ENCODE assay signal across 1 cellular context in genomic region chr14:35807131-35807961, GRCh38.
A peak's percentile ranks its signal among the peaks of the same experiment; 100 is the strongest.
TF ChIP-seq lines count a peak whose summit lies in the region.

No MANE protein-coding gene starts in this region.

TF ChIP-seq in HepG2, 621 proteins besides CTCF, POLR2A, EP300 and RAD21 (continues in another document):
- TF ChIP-seq RCOR2 (CRISPR knock-in tag; IDR thresholded peaks at IDR 0.05) (peak; percentile 94), RBM39 (IDR thresholded peaks at IDR 0.05; ENCODE audit: low read depth, low read length, poor library complexity, severe bottlenecking) (no peak), ZNF101 (CRISPR knock-in tag; IDR thresholded peaks at IDR 0.05; ENCODE audit: borderline replicate concordance, low read depth) (no peak), ZNF841 (CRISPR knock-in tag; IDR thresholded peaks at IDR 0.05; ENCODE audit: borderline replicate concordance) (no peak), EEA1 (CRISPR knock-in tag; IDR thresholded peaks at IDR 0.05; ENCODE audit: borderline replicate concordance) (no peak), ZNF280D (CRISPR knock-in tag; IDR thresholded peaks at IDR 0.05) (no peak), FOSL2 (CRISPR knock-in tag; IDR thresholded peaks at IDR 0.05) (peak; percentile 4; the same call in 1 of the 2 replicates), KLF9 (CRISPR knock-in tag; IDR thresholded peaks at IDR 0.05; ENCODE audit: low read depth) (peak; percentile 87), ZNF121 (CRISPR knock-in tag; IDR thresholded peaks at IDR 0.05) (no peak), GLMP (CRISPR knock-in tag; IDR thresholded peaks at IDR 0.05; ENCODE audit: borderline replicate concordance) (no peak), ZNF646 (CRISPR knock-in tag; IDR thresholded peaks at IDR 0.05) (no peak), ZNF616 (CRISPR knock-in tag; IDR thresholded peaks at IDR 0.05; ENCODE audit: low read depth) (no peak), ZSCAN29 (CRISPR knock-in tag; conservative IDR thresholded peaks at IDR 0.05) (no peak), HNRNPL (IDR thresholded peaks at IDR 0.05; ENCODE audit: low read depth, low read length) (no peak), ZNF180 (CRISPR knock-in tag; IDR thresholded peaks at IDR 0.05; ENCODE audit: borderline replicate concordance, low read depth) (no peak), CBFB (CRISPR knock-in tag; IDR thresholded peaks at IDR 0.05) (no peak), SNAPC2 (CRISPR knock-in tag; IDR thresholded peaks at IDR 0.05) (no peak), ZNF562 (CRISPR knock-in tag; IDR thresholded peaks at IDR 0.05; ENCODE audit: borderline replicate concordance) (no peak), REXO4 (CRISPR knock-in tag; IDR thresholded peaks at IDR 0.05; ENCODE audit: borderline replicate concordance) (no peak), ZNF546 (CRISPR knock-in tag; conservative IDR thresholded peaks at IDR 0.05) (no peak), PTBP1 (IDR thresholded peaks at IDR 0.05; ENCODE audit: low read depth, low read length, poor library complexity, severe bottlenecking) (no peak), ISX (CRISPR knock-in tag; conservative IDR thresholded peaks at IDR 0.05) (no peak), ZNF510 (CRISPR knock-in tag; IDR thresholded peaks at IDR 0.05; ENCODE audit: low read depth) (peak; percentile 39; the same call in 1 of the 2 replicates), ZNF652 (CRISPR knock-in tag; IDR thresholded peaks at IDR 0.05; ENCODE audit: borderline replicate concordance, low read depth) (0 out of 2 replicates have a peak, but pooled peaks have one; percentile 31), ZNF407 (CRISPR knock-in tag; IDR thresholded peaks at IDR 0.05; ENCODE audit: not compliant biosample characterization) (no peak), HMG20A (CRISPR knock-in tag; IDR thresholded peaks at IDR 0.05; ENCODE audit: borderline replicate concordance) (peak; percentile 86), ZSCAN30 (CRISPR knock-in tag; IDR thresholded peaks at IDR 0.05) (no peak), E2F5 (CRISPR knock-in tag; conservative IDR thresholded peaks at IDR 0.05) (no peak), DNMT3B (CRISPR knock-in tag; conservative IDR thresholded peaks at IDR 0.05) (no peak), NFIC (IDR thresholded peaks at IDR 0.05; ENCODE audit: low read length) (peak; percentile 78), ZNF337 (CRISPR knock-in tag; IDR thresholded peaks at IDR 0.05; ENCODE audit: borderline replicate concordance, low read depth) (no peak), PCBP2 (optimal IDR thresholded peaks at IDR 0.05; ENCODE audit: low read depth, low read length, poor library complexity, severe bottlenecking) (no peak), ZBTB26 (CRISPR knock-in tag; IDR thresholded peaks at IDR 0.05; ENCODE audit: borderline replicate concordance) (peak; percentile 27; the same call in 1 of the 2 replicates), TIGD3 (CRISPR knock-in tag; IDR thresholded peaks at IDR 0.05; ENCODE audit: borderline replicate concordance) (no peak), ZNF33A (CRISPR knock-in tag; IDR thresholded peaks at IDR 0.05; ENCODE audit: borderline replicate concordance) (peak; percentile 67; the same call in 1 of the 2 replicates), ZNF598 (CRISPR knock-in tag; IDR thresholded peaks at IDR 0.05; ENCODE audit: borderline replicate concordance) (no peak), MBD4 (IDR thresholded peaks at IDR 0.05; ENCODE audit: borderline replicate concordance, low read length) (peak; percentile 4; the same call in 1 of the 2 replicates), ZNF557 (CRISPR knock-in tag; IDR thresholded peaks at IDR 0.05) (no peak), ZMYM2 (CRISPR knock-in tag; IDR thresholded peaks at IDR 0.05) (no peak)
